Comparison of ENCODE assay signal across 9 cellular contexts in the genomic region with DNA sequence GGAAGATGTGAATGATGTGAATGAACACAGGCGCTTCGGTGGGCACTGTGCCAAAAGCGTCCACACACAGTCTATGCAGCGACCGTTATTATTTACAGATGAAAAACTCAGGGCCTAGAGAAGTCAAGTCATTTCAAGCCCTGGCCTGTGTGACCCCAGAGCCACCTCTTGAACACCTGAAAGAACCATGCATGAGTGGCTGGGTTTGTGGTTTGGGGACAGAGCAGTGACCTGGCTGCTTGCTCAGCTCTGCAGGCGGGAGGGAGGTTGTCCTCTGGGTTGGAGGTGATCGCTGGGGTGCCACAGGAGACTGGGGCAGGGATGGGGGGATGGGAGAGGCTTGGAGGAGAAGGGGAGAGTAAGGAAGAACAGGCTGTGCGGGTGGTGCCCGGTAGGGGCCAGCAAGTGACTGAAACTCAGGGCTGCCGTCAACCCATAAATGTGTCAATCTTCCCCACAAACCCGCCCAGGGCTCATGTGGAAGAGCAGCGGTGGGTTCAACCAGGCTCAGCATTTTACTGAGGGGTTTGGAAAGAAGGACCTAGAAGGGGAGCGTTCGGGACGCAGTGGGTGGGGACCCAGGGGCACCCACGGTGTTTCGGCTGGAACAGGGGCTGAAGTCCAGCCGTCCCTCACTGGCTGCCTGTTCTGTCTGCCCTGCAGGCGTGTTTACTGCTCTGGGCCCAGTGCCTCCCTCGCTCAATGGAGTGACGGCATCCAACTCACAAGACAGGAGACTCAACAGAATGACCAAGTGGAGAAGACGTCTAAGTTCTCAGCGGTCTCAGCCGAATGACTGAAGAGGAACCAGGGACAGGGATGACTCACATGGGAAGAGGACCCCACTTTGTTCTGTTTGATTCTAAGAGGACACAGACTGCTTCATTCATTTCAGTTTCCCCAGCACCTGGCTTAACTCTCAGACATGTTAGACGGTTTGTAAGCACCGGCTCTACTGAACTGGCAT.
DNase-seq lines count a peak whose midpoint lies in the region; ATAC-seq and TF ChIP-seq lines count a peak whose summit lies in the region.
"Had no signal": no experiment of that assay in that cellular context is flagged by ENCODE, and none has a peak within 500 bp of the region (broad histone marks: within the 10 kb centered on the region; RNA-seq: fewer than 3 reads in every experiment).

No MANE protein-coding gene starts in this region.

- no peaks in the 10 kb centered on the region for H3K4me1 Mint-ChIP-seq in chondrocyte (ENCODE audit: low read depth)

- no peak overlapping the region for H3K27ac ChIP-seq in effector memory CD4-positive, alpha-beta T cell (ENCODE audit: insufficient read depth, low read length, poor library complexity, severe bottlenecking)

- peak; percentile 75 for DNase-seq in chondrocyte (ENCODE audit: low spot score)
- DNase-seq in left cardiac atrium = no peak
- no peak for DNase-seq in T-helper 2 cell
- no peak for DNase-seq in cerebellum (ENCODE audit: low spot score)
- no peak for DNase-seq in effector memory CD4-positive, alpha-beta T cell
- DNase-seq: NCI-H146 had no signal

- no peaks in the 10 kb centered on the region for H3K9me3 Mint-ChIP-seq in chondrocyte (ENCODE audit: low read depth)

- ATAC-seq in GM19372 (IDR thresholded peaks at IDR 0.05; ENCODE audit: low read depth, unreplicated experiment) = peak; percentile 77
- peak; percentile 91 for ATAC-seq in HG03064 (IDR thresholded peaks at IDR 0.05; ENCODE audit: low read depth, unreplicated experiment)
- ATAC-seq in left cardiac atrium = no peak

- no peaks in the 10 kb centered on the region for H3K9me3 ChIP-seq in effector memory CD4-positive, alpha-beta T cell (ENCODE audit: control insufficient read depth, low read length)

- peaks cover 23% of the 10 kb centered on the region for H3K36me3 ChIP-seq in effector memory CD4-positive, alpha-beta T cell (ENCODE audit: control insufficient read depth, insufficient read depth, low read length)

- no peaks in the 10 kb centered on the region for H3K27me3 ChIP-seq in effector memory CD4-positive, alpha-beta T cell (replicated peaks; ENCODE audit: control insufficient read depth, insufficient read depth, low read length, poor library complexity, severe bottlenecking)

- H3K4me1 ChIP-seq in effector memory CD4-positive, alpha-beta T cell (ENCODE audit: control insufficient read depth, insufficient read depth, low read length, poor library complexity, severe bottlenecking) = peaks cover 10% of the 10 kb centered on the region

- no peak overlapping the region for H3K4me3 ChIP-seq in effector memory CD4-positive, alpha-beta T cell (ENCODE audit: insufficient read depth, low read depth, low read length, poor library complexity, severe bottlenecking)

- TF ChIP-seq CTCF in GM12872 (IDR thresholded peaks at IDR 0.05; ENCODE audit: insufficient read depth, low read depth, low read length) (peak; percentile 27), chondrocyte (IDR thresholded peaks at IDR 0.05) (no peak)

- H3K27ac Mint-ChIP-seq in chondrocyte (ENCODE audit: unreplicated experiment) = peak overlapping the region; percentile 1

- no peak overlapping the region for H3K4me3 Mint-ChIP-seq in chondrocyte (ENCODE audit: unreplicated experiment)

- H3K27me3 Mint-ChIP-seq in chondrocyte (ENCODE audit: low read depth) = no peaks in the 10 kb centered on the region

- peaks cover 55% of the 10 kb centered on the region for H3K36me3 Mint-ChIP-seq in chondrocyte (ENCODE audit: low read depth)

- intact Hi-C loops in left cardiac atrium (cut with DNase I) = no loop called here

Comparison
In these comparisons a context has a peak if more than half of its experiments do, and no peak if none do; other contexts are left out.
1. ATAC-seq: peak in GM19372 (single experiment) and HG03064 (single experiment); none in left cardiac atrium (0 of 2).